8 cellular contexts compared by ENCODE assay signal in the genomic region with DNA sequence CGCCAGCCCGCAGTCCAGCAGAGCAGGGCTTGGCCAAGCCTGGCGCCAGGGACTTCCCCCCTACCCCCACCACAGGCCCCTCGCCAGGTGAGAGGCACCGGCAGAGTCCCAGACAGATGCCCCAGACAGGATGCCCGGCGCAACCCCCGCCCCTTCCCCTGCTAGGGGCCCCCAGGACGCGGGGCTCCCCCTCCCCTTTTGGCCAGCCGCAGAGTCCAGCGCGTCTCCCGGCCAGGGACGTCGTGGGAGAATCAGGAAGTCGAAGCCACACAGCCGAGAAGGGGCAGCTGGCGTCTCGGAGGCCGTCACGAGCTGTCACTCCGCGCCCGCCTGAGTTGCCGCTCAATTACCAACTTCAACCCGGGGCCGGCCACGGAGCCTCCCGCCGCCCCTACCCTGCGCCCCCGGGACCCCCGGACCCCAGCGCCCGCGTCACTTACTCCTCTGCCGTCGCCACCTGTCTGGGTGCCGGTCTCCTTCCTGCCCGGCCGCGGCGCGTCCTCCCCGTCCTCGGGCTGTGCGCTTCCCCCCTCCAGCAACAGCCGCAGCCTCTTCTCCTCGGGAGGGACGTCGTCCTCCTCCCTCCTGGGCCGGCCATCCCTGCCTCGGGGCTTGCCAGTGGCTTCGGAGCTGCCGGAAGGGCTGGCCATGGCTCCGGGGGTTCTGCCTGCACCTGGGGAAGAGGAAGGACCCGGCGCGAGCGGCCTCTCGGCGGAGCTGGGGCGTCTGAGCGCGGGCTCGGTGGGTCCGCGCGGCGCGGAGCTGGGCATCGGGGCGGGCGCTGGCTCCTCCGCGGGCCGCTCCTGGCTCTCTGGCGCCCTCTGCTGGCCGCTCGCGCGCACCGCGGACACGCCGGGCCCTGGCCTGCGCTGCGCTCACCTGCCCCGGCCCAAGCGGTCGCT.
A peak's percentile ranks its signal among the peaks of the same experiment; 100 is the strongest.
DNase-seq lines count a peak whose midpoint lies in the region; TF ChIP-seq lines count a peak whose summit lies in the region.
"Not testable (repeated sequence)": the region's sequence is repeated elsewhere in the genome, so short reads cannot be mapped to it uniquely, and the experiment has no call there.

No MANE protein-coding gene starts in this region.

- not testable (repeated sequence) for BruUV-seq in Caco-2 (replicated peaks; lab: Mats Ljungman, UMichigan)

- not testable (repeated sequence) for H3K4me1 Mint-ChIP-seq in Caco-2 (ENCODE audit: low read depth, unreplicated experiment)

- peak overlapping the region; percentile 77 for H3K4me3 Mint-ChIP-seq in Caco-2 (ENCODE audit: unreplicated experiment)

- TF ChIP-seq CTCF in Caco-2 (IDR thresholded peaks at IDR 0.05; ENCODE audit: insufficient read depth in 1 of 2, low read depth in 1 of 2, low read length in 1 of 2, severe bottlenecking in 1 of 2, unreplicated experiment in 1 of 2) (peak; percentile 34 to 90), Peyer's patch (IDR thresholded peaks at IDR 0.05) (peak; percentile 31 to 95 (median 84)), prostate gland (IDR thresholded peaks at IDR 0.05) (peak; percentile 88 to 97 (median 94))

- CTCF ChIA-PET in Caco-2 (lab: Charles Lee) = interaction anchor here (0.6 to 1.0 kb wide), 3 partner anchors 103 to 107 kb away, joined by 3 to 4 read pairs (median 3); no protein-coding TSS in a partner anchor

- H3K4me1 ChIP-seq in Caco-2; Peyer's patch; prostate gland (replicated peaks): not testable (repeated sequence)

- POLR2A ChIA-PET in Caco-2 (lab: Charles Lee) = not testable (repeated sequence)

- H3K27me3 ChIP-seq in Caco-2 (replicated peaks; ENCODE audit: control insufficient read depth, insufficient read depth, low read length); Peyer's patch; prostate gland (replicated peaks; ENCODE audit: insufficient read depth): not testable (repeated sequence)

- not testable (repeated sequence) for TF ChIP-seq EP300 in Ishikawa (IDR thresholded peaks at IDR 0.05; ENCODE audit: borderline replicate concordance)

- not testable (repeated sequence) for H3K36me3 ChIP-seq in Caco-2 (ENCODE audit: control insufficient read depth, insufficient read depth, low read length); Peyer's patch; prostate gland

- H3K9me3 Mint-ChIP-seq in Caco-2 (ENCODE audit: unreplicated experiment) = not testable (repeated sequence)

- intact Hi-C loops in Caco-2 (cut with micrococcal nuclease; ENCODE audit: unreplicated experiment) (loop anchor here (2.0 kb wide), 1 partner anchor 104 kb away; no protein-coding TSS in a partner anchor), prostate gland (cut with DNase I) (loop anchor here (10.0 kb wide), 1 partner anchor 126 kb away; no protein-coding TSS in a partner anchor)

- peak; percentile 63 to 90 for DNase-seq in Caco-2
- peak; percentile 17 to 82 (median 77) for DNase-seq in Peyer's patch
- peak; percentile 13 to 53 for DNase-seq in activated CD8-positive, alpha-beta memory T cell treated with anti-CD3 and anti-CD28 coated beads for 1 hour (ENCODE audit: extremely low read depth in 1 of 2, low read depth in 1 of 2)
- peak; percentile 3 for DNase-seq in cerebellar cortex (ENCODE audit: low spot score)
- DNase-seq in prostate gland (ENCODE audit: low spot score) = peak; percentile 57
- peak; percentile 23 for DNase-seq in stimulated activated naive CD4-positive, alpha-beta T cell treated with Interleukin-2 at 50 U/mL for 16 hours (lab: John Stamatoyannopoulos, UW)

- peak; percentile 32 to 45 for TF ChIP-seq POLR2A in Peyer's patch (IDR thresholded peaks at IDR 0.05)
- TF ChIP-seq POLR2A in prostate gland (IDR thresholded peaks at IDR 0.05) = not testable (repeated sequence)

- H3K36me3 Mint-ChIP-seq in Caco-2 (ENCODE audit: insufficient read depth, unreplicated experiment) = not testable (repeated sequence)

- not testable (repeated sequence) for H3K27ac Mint-ChIP-seq in Caco-2 (ENCODE audit: unreplicated experiment)

- 1% methylated on average over 45 of the region's 92 CpGs for WGBS in prostate gland

- H3K9me3 ChIP-seq in Caco-2; Peyer's patch; iPS-18c (ENCODE audit: control insufficient read depth, insufficient read depth, low read length); prostate gland: not testable (repeated sequence)

- not testable (repeated sequence) for H3K27me3 Mint-ChIP-seq in Caco-2 (ENCODE audit: insufficient read depth, unreplicated experiment)

- H3K27ac ChIP-seq in Peyer's patch (peak overlapping the region in 3 of 4 donors; percentile 56 to 67 (median 65)), prostate gland (peak overlapping the region; percentile 78 to 79)

- TF ChIP-seq RAD21 in Ishikawa (IDR thresholded peaks at IDR 0.05; ENCODE audit: low read depth) = peak; percentile 21; the same call in 1 of the 2 replicates

- H3K4me3 ChIP-seq in Caco-2 (ENCODE audit: low read depth, low read length) (peak overlapping the region; percentile 59), Peyer's patch (peak overlapping the region; percentile 42 to 68 (median 54)), iPS-18c (ENCODE audit: insufficient read depth, low read depth, low read length) (peak overlapping the region; percentile 56), prostate gland (peak overlapping the region; percentile 38 to 51)

TF ChIP-seq in Ishikawa, 13 proteins besides CTCF, POLR2A, EP300 and RAD21:
- TF ChIP-seq ZBTB7A (IDR thresholded peaks at IDR 0.05; ENCODE audit: low read depth) = 0 out of 2 replicates have a peak, but pooled peaks have one; percentile 49

Comparison
In these comparisons a context has a peak if more than half of its experiments do, and no peak if none do; other contexts are left out.
1. Peak in every context shown above with its lines: DNase-seq, H3K4me3 ChIP-seq and H3K27ac ChIP-seq.
2. DNase-seq: peak in every context shown above with its lines; median percentile 77 in Peyer's patch; 76 in Caco-2; 57 in prostate gland; 33 in activated CD8-positive, alpha-beta memory T cell treated with anti-CD3 and anti-CD28 coated beads for 1 hour; 23 in stimulated activated naive CD4-positive, alpha-beta T cell treated with Interleukin-2 at 50 U/mL for 16 hours; 3 in cerebellar cortex.